20 cellular contexts compared by ENCODE assay signal in genomic region chr17:79562117-79562805, GRCh38. TPM values are rescaled to one million over a fixed set of nuclear protein-coding genes. Genes with fewer than 3 reads are reported as not detected.
"Had no signal": no experiment of that assay in that cellular context is flagged by ENCODE, and none has a peak within 500 bp of the region (broad histone marks: within the 10 kb centered on the region; RNA-seq: fewer than 3 reads in every experiment).

No MANE protein-coding gene starts in this region.

- FAIRE-seq: islet of Langerhans had no signal

- H3K4me3 Mint-ChIP-seq: nephron progenitor cell; T-helper 2 cell treated with Interferon-gamma antibody and Interleukin-4, amounts not matched to agents 5 μg/mL and 100 μg/mL, for 36 hours had no signal

- DNase-seq: activated CD4-positive, alpha-beta T cell treated with anti-CD3 and anti-CD28 coated beads, Interleukin-2, amount 50 U/mL, for 4 hours; activated T-cell treated with anti-CD3 and anti-CD28 coated beads, Interleukin-2, amount 50 U/mL, for 1 hour; amniotic stem cell; brain microvascular endothelial cell; esophagus squamous epithelium; foreskin fibroblast; heart left ventricle; left lung; mesenchymal stem cell; nephron progenitor cell; stimulated activated CD4-positive, alpha-beta T cell treated with anti-CD3 and anti-CD28 coated beads, Interleukin-15, amount 100 ng/mL, for 24 hours; stimulated activated CD4-positive, alpha-beta T cell treated with anti-CD3 and anti-CD28 coated beads, Interleukin-4, amount 100 ng/mL, for 24 hours; stomach; uterus had no signal

- H3K27ac ChIP-seq: brain microvascular endothelial cell, esophagus squamous epithelium, heart left ventricle, left lung, stomach, uterus had no signal

- H3K27me3 ChIP-seq: brain microvascular endothelial cell, uterus had no signal

- H3K36me3 ChIP-seq: brain microvascular endothelial cell, esophagus squamous epithelium, heart left ventricle, left lung, stomach, uterus had no signal

- H3K36me3 Mint-ChIP-seq: activated naive CD4-positive, alpha-beta T cell treated with anti-CD3 and anti-CD28 coated beads, Interleukin-2, amount 50 U/mL, for 72 hours had no signal

- ATAC-seq: activated CD4-positive, CD25-positive, alpha-beta regulatory T cell treated with anti-CD3 and anti-CD28 coated beads, Interleukin-2, amount 50 U/mL, for 24 hours; activated naive CD4-positive, alpha-beta T cell treated with anti-CD3 and anti-CD28 coated beads, Interleukin-2, amount 50 U/mL, for 72 hours; heart left ventricle; left lung had no signal

- H3K27ac Mint-ChIP-seq: activated naive CD4-positive, alpha-beta T cell treated with anti-CD3 and anti-CD28 coated beads, Interleukin-2, amount 50 U/mL, for 72 hours; nephron progenitor cell; T-helper 2 cell treated with Interferon-gamma antibody and Interleukin-4, amounts not matched to agents 5 μg/mL and 100 μg/mL, for 36 hours had no signal

- H3K9me3 Mint-ChIP-seq: activated naive CD4-positive, alpha-beta T cell treated with anti-CD3 and anti-CD28 coated beads, Interleukin-2, amount 50 U/mL, for 72 hours; nephron progenitor cell; T-helper 2 cell treated with Interferon-gamma antibody and Interleukin-4, amounts not matched to agents 5 μg/mL and 100 μg/mL, for 36 hours had no signal

- H3K4me3 ChIP-seq: esophagus squamous epithelium, heart left ventricle, left lung, stomach, uterus had no signal

- H3K4me1 ChIP-seq: esophagus squamous epithelium, heart left ventricle, left lung, stomach, uterus had no signal

- H3K9me3 ChIP-seq: esophagus squamous epithelium, heart left ventricle, left lung, stomach, uterus had no signal

RNA-seq across cellular contexts. Expression of gene RBFOX3, which starts 48.6 kb away (rescaled TPM):
- total RNA-seq: activated naive CD4-positive, alpha-beta T cell treated with anti-CD3 and anti-CD28 coated beads, Interleukin-2, amount 50 U/mL, for 72 hours; dermis blood vessel endothelial cell; heart left ventricle; left lung; osteoblast had no signal
- polyA plus RNA-seq: heart left ventricle had no signal
